11 cellular contexts compared by ENCODE assay signal in the genomic region with DNA sequence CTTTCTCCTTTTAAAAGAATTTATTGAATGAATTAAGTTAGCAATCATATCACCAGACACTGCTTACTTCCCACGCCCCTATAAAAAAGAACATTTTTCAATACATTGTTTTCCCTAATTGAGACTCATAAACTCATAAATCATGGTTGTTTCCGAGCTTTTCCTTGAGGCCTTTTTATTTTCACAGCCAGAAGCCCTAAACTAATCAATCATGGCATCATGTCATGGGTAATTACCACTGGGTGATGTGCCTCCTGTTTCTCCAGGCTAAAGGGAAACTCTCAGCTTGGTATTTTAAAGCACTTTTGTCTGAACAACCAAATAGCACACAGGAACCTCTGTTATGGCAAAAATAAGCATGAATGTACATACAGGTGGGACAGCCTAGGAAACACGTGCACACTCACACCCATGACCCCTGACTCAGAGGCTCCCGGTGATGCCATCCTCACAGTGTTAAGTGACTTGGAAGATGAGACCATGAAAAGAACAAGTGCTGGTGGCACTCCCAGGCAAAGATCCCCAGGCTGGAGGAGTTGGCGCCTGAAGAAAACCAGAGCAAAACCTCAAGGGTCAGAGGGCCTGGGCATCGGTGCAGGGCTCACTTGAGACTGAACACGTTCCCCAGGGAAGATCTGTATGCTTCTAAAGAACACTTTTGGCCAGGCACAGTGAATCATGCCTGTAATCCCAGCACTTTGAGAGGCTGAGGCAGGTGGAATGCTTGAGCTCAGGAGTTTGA.
DNase-seq lines count a peak whose midpoint lies in the region; ATAC-seq lines count a peak whose summit lies in the region.
"Had no signal": no experiment of that assay in that cellular context is flagged by ENCODE, and none has a peak within 500 bp of the region (broad histone marks: within the 10 kb centered on the region; RNA-seq: fewer than 3 reads in every experiment).

No MANE protein-coding gene starts in this region.

- H3K36me3 ChIP-seq in SK-N-MC (ENCODE audit: insufficient read depth, low read length): no peaks in the 10 kb centered on the region

- H3K36me3 Mint-ChIP-seq in immature natural killer cell: peaks cover 0 to 5% (median 3%) of the 10 kb centered on the region in 3 donors
- H3K36me3 Mint-ChIP-seq: CD4-positive, CD25-positive, alpha-beta regulatory T cell had no signal

- no peak overlapping the region for H3K4me3 ChIP-seq in SK-N-MC

- peaks cover 28 to 31% of the 10 kb centered on the region in 2 donors for H3K4me1 Mint-ChIP-seq in immature natural killer cell

- peaks cover 31 to 37% (median 35%) of the 10 kb centered on the region in 3 donors for H3K27me3 Mint-ChIP-seq in immature natural killer cell (ENCODE audit: low read depth in 3 of 3)
- H3K27me3 Mint-ChIP-seq: CD4-positive, CD25-positive, alpha-beta regulatory T cell had no signal

- ATAC-seq in GM21390 (IDR thresholded peaks at IDR 0.05; ENCODE audit: unreplicated experiment): no peak

- peaks cover 9 to 27% (median 14%) of the 10 kb centered on the region in 6 donors for H3K9me3 Mint-ChIP-seq in immature natural killer cell
- H3K9me3 Mint-ChIP-seq: CD4-positive, CD25-positive, alpha-beta regulatory T cell had no signal

- H3K27ac Mint-ChIP-seq in immature natural killer cell: peak overlapping the region; percentile 85 to 96 (median 94)

- H3K4me3 Mint-ChIP-seq in immature natural killer cell: no peak overlapping the region
- H3K4me3 Mint-ChIP-seq: CD4-positive, CD25-positive, alpha-beta regulatory T cell had no signal

- DNase-seq in stimulated activated naive CD4-positive, alpha-beta T cell treated with Interleukin-2 at 50 U/mL for 16 hours (lab: John Stamatoyannopoulos, UW): peak; percentile 2
- no peak for DNase-seq in stimulated activated naive CD4-positive, alpha-beta T cell (lab: John Stamatoyannopoulos, UW)
- no peak for DNase-seq in SK-N-MC (ENCODE audit: low read depth, low spot score)
- DNase-seq in immature natural killer cell: no peak
- no peak for DNase-seq in activated naive CD4-positive, alpha-beta T cell treated with anti-CD3 and anti-CD28 coated beads, Interleukin-2, amount 50 U/mL, for 16 hours
- no peak for DNase-seq in NCI-H2029 (lab: John Stamatoyannopoulos, UW)
- DNase-seq in SKM-1 (lab: John Stamatoyannopoulos, UW; ENCODE audit: unreplicated experiment): no peak
- DNase-seq: CD4-positive, CD25-positive, alpha-beta regulatory T cell; NCI-H1436 treated with DMSO at 0.1 percent for 48 hours; substantia nigra had no signal

- no peak overlapping the region for H3K9ac ChIP-seq in SK-N-MC (ENCODE audit: insufficient read length)

- H3K9me3 ChIP-seq in SK-N-MC (ENCODE audit: low read depth, low read length): no peaks in the 10 kb centered on the region

- peak overlapping the region; percentile 38; the same call in 1 of the 2 replicates for H3K27ac ChIP-seq in SK-N-MC
